8 cellular contexts compared by ENCODE assay signal in the genomic region with DNA sequence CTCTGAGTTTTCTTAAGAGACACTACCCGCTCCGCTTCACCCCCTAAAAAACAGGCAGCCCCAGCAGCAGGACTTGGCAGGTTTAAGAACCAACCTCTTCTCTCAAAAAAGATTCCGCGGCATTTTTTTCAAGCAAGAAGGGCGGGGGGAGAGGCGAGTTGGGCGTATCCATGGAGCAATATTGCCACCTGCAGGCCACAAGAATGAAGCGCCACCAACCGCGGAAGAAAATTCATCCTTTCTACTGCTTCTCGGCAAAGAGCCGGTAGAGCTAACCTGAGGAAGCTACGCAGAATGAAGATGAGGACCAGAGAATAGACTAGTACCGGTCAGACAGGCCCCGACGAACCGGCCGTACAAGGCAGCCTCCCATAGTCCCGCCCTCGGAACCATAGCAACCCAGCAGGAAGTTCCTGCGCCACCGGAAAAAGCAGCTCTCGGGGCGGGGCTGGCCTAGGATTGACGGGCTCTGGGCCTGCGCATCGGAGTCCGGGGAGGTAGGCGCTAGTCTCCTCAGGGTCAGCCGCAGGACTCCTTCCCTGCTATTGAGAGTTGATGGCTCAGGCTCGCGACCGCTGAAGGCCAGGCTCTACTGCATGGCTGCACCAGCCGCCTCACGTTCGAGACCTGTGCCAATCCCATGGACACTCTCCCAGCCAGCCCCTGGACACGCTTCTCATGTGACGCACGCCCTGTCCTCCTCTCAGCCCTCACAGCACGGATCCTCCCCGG.
DNase-seq lines count a peak whose midpoint lies in the region; ATAC-seq and FAIRE-seq lines count a peak whose summit lies in the region.

No MANE protein-coding gene starts in this region.

- H3K9me3 ChIP-seq in HUES48 (ENCODE audit: control insufficient read depth, insufficient read depth, low read length): peaks cover 13% of the 10 kb centered on the region; the same call in 1 of the 2 replicates

- peak overlapping the region; percentile 88 for H3K27ac ChIP-seq in HUES48 (ENCODE audit: low read depth, low read length)

- peak overlapping the region; percentile 76 for H3K4me3 ChIP-seq in HUES48 (ENCODE audit: low read depth, low read length)

- no peaks in the 10 kb centered on the region for H3K36me3 ChIP-seq in HUES48 (ENCODE audit: control insufficient read depth, insufficient read depth, low read length)

- FAIRE-seq in endometrium (lab: Jason Lieb, UNC): peak; percentile 76

- H3K9ac ChIP-seq in HUES48 (ENCODE audit: low read depth, low read length): peak overlapping the region; percentile 60

- peak; percentile 97 for ATAC-seq in GM21423 (IDR thresholded peaks at IDR 0.05; ENCODE audit: unreplicated experiment)

- peak; percentile 91 for DNase-seq in DMS 273 (lab: John Stamatoyannopoulos, UW; ENCODE audit: unreplicated experiment)
- peak; percentile 83 for DNase-seq in NOMO-1 treated with dmso at 0.1 percent for 144 hours (lab: John Stamatoyannopoulos, UW; ENCODE audit: unreplicated experiment)
- DNase-seq in activated CD8-positive, alpha-beta memory T cell treated with anti-CD3 and anti-CD28 coated beads, Interleukin-2, amount 50 U/mL, for 4 hours: peak; percentile 91
- peak; percentile 95 for DNase-seq in midbrain (lab: John Stamatoyannopoulos, UW)
- peak; percentile 73 to 89 for DNase-seq in stimulated activated CD8-positive, alpha-beta memory T cell treated with anti-CD3 and anti-CD28 coated beads, Interleukin-15, amount 100 ng/mL, for 48 hours (ENCODE audit: low read depth in 2 of 2)

- H3K4me1 ChIP-seq in HUES48 (ENCODE audit: control insufficient read depth, insufficient read depth, low read length): peaks cover 8% of the 10 kb centered on the region; the same call in 1 of the 2 replicates

- no peaks in the 10 kb centered on the region for H3K27me3 ChIP-seq in HUES48 (ENCODE audit: control insufficient read depth, insufficient read depth, low read length)

Comparison
In these comparisons a context has a peak if more than half of its experiments do, and no peak if none do; other contexts are left out.
1. Peak in every context shown above with its lines: DNase-seq, ATAC-seq, H3K4me3 ChIP-seq and H3K27ac ChIP-seq.